In the genomic region with DNA sequence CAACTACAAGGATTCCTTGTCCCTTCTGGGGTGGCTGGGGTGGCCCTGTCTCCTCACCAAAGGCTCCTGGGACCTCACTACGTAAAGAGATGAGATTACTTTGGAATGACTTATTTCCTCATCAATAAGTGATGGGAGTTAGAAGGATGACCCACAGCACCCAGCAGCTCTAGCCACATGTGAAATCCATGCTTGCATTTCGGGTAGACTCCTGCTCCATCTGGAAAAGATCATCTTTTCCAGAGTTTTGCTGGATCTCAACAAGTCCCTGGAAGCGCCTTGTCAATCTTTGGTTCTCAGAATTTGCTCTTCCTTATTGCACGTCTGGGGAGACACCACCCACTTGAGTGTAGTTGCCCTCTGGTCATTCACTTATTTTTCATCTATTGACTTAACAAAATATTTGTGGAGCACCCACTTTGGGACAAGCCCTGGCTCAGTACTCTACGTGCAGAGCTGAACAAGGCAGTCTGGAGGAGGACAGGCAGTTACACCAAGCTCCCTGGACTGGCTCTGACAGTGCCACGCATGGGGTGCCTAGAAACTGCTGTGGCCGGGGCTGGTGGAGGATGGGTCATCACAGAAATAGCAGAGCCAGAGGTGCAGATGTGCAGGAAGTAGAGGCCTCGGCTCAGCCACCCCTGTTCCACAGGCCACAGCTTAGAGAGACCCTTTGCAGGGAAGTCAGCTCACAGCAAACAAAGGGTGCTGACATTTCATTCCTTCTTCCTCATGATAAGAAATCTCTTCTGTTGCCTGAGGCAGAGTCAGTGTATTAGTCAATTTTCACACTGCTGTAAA, we compare ENCODE assay signal across 9 cellular contexts.
DNase-seq lines count a peak whose midpoint lies in the region; ATAC-seq and TF ChIP-seq lines count a peak whose summit lies in the region.
"Had no signal": no experiment of that assay in that cellular context is flagged by ENCODE, and none has a peak within 500 bp of the region (broad histone marks: within the 10 kb centered on the region; RNA-seq: fewer than 3 reads in every experiment).

No MANE protein-coding gene starts in this region.

- POLR2A ChIA-PET in CD8-positive, alpha-beta T cell (lab: Charles Lee), result no interaction called here

- H3K27me3 ChIP-seq in SJSA1 (replicated peaks), result no peaks in the 10 kb centered on the region
- H3K27me3 ChIP-seq in CD8-positive, alpha-beta T cell (ENCODE audit: insufficient read depth, low read length), result no peaks in the 10 kb centered on the region

- peak; percentile 85 for DNase-seq in Daoy (ENCODE audit: low read depth)
- peak; percentile 79 to 87 for DNase-seq in SJSA1 (ENCODE audit: low read depth in 1 of 2, low spot score in 2 of 2)
- peak; percentile 57 for DNase-seq in left kidney (ENCODE audit: low read depth, low spot score)
- no peak for DNase-seq in CD8-positive, alpha-beta T cell
- no peak for DNase-seq in NCI-H2029 (lab: John Stamatoyannopoulos, UW)
- no peak for DNase-seq in stimulated activated naive CD4-positive, alpha-beta T cell treated with Interleukin-2 at 50 U/mL for 16 hours (lab: John Stamatoyannopoulos, UW)
- DNase-seq in activated CD4-positive, alpha-beta T cell treated with anti-CD3 and anti-CD28 coated beads, Interleukin-2, amount 50 U/mL, for 4 hours, result no peak

- no peak overlapping the region for H3K4me3 ChIP-seq in SJSA1
- no peak overlapping the region for H3K4me3 ChIP-seq in CD8-positive, alpha-beta T cell (ENCODE audit: low read depth, low read length)

- no peak for TF ChIP-seq CTCF in CD8-positive, alpha-beta T cell (IDR thresholded peaks at IDR 0.05)

- CTCF ChIA-PET in CD8-positive, alpha-beta T cell (lab: Charles Lee), result no interaction called here

- peaks cover 3% of the 10 kb centered on the region for H3K27me3 Mint-ChIP-seq in CD8-positive, alpha-beta T cell (ENCODE audit: low read depth)
- H3K27me3 Mint-ChIP-seq: activated naive CD8-positive, alpha-beta T cell had no signal

- no peak overlapping the region for H3K27ac Mint-ChIP-seq in CD8-positive, alpha-beta T cell
- H3K27ac Mint-ChIP-seq: activated naive CD8-positive, alpha-beta T cell had no signal

- peak; percentile 57 for ATAC-seq in HG02623 (IDR thresholded peaks at IDR 0.05; ENCODE audit: unreplicated experiment)
- ATAC-seq in CD8-positive, alpha-beta T cell, result no peak

- H3K36me3 Mint-ChIP-seq in CD8-positive, alpha-beta T cell, result peaks cover 20% of the 10 kb centered on the region
- H3K36me3 Mint-ChIP-seq: activated naive CD8-positive, alpha-beta T cell had no signal

- no peaks in the 10 kb centered on the region for H3K9me3 ChIP-seq in SJSA1 (replicated peaks)
- no peaks in the 10 kb centered on the region for H3K9me3 ChIP-seq in CD8-positive, alpha-beta T cell (ENCODE audit: low read length)

- no peaks in the 10 kb centered on the region for H3K9me3 Mint-ChIP-seq in CD8-positive, alpha-beta T cell

- no peaks in the 10 kb centered on the region for H3K36me3 ChIP-seq in SJSA1
- no peaks in the 10 kb centered on the region for H3K36me3 ChIP-seq in CD8-positive, alpha-beta T cell (ENCODE audit: insufficient read depth, low read length)

- H3K27ac ChIP-seq in SJSA1, result peak overlapping the region; percentile 58
- no peak overlapping the region for H3K27ac ChIP-seq in CD8-positive, alpha-beta T cell (ENCODE audit: low read depth, low read length)

- no peaks in the 10 kb centered on the region for H3K4me1 Mint-ChIP-seq in CD8-positive, alpha-beta T cell (ENCODE audit: low read depth)

- no peak overlapping the region for H3K4me3 Mint-ChIP-seq in CD8-positive, alpha-beta T cell
- H3K4me3 Mint-ChIP-seq: activated naive CD8-positive, alpha-beta T cell had no signal

- intact Hi-C loops in CD8-positive, alpha-beta T cell (cut with DNase I, micrococcal nuclease), result no loop called here

- peaks cover 54% of the 10 kb centered on the region for H3K4me1 ChIP-seq in SJSA1 (replicated peaks)
- no peaks in the 10 kb centered on the region for H3K4me1 ChIP-seq in CD8-positive, alpha-beta T cell (ENCODE audit: insufficient read depth, low read length)

Comparison
In these comparisons a context has a peak if more than half of its experiments do, and no peak if none do; other contexts are left out.
1. DNase-seq: peak in Daoy (single experiment), SJSA1 (2 of 2) and left kidney (single experiment); none in CD8-positive, alpha-beta T cell (0 of 7), NCI-H2029 (single experiment), stimulated activated naive CD4-positive, alpha-beta T cell treated with Interleukin-2 at 50 U/mL for 16 hours (single experiment) and activated CD4-positive, alpha-beta T cell treated with anti-CD3 and anti-CD28 coated beads, Interleukin-2, amount 50 U/mL, for 4 hours (0 of 2).